In the genomic region with DNA sequence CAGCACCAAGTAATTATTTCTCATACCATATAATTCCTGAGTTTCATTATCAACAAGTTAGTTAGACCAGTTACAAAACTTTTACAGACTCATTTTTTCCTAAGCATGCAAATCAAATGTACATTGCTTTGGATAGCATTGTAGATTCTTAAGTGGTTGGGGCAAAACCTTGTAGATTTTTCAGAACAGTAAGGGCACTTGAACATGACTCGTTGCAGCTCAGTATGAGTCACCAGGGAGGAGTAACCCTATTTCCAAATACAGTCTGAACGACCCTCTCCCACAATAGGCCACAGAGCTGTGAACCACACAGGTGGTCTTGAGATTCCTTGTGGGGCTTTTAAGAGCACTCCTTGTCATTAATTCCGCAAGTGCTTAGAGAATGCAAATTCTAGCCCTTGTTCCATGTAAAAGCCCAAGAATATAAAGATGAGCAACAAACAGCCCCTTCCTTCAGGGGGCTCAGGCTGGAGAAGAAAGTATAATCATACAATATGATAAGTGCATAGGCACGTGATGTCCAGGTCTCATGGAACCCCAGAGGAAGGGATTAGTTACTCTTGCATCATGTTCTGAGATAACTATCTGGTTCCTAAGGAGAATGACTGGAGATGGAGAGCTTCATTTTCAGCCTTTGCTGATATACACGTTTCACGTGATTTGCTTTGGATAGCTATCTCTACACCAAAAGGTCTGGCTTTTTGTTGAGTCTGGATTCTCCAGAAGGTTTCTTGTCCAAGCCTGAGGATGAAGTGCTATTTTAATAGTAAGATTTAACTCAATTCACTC, we compare ENCODE assay signal across 19 cellular contexts.
DNase-seq lines count a peak whose midpoint lies in the region; ATAC-seq and TF ChIP-seq lines count a peak whose summit lies in the region.
"Had no signal": no experiment of that assay in that cellular context is flagged by ENCODE, and none has a peak within 500 bp of the region (broad histone marks: within the 10 kb centered on the region; RNA-seq: fewer than 3 reads in every experiment).

No MANE protein-coding gene starts in this region.

- no CpG with 5 or more reads among the region's 6 CpGs for WGBS in trophoblast cell (ENCODE audit: extremely low coverage, insufficient coverage, insufficient read length)

- no peak overlapping the region for H3K23ac ChIP-seq in trophoblast cell (ENCODE audit: low read length)

- no peaks in the 10 kb centered on the region for H3K9me3 Mint-ChIP-seq in WTC11
- peaks cover under 1% of the 10 kb centered on the region for H3K9me3 Mint-ChIP-seq in CD4-positive, alpha-beta T cell

- H2BK5ac ChIP-seq in trophoblast cell (ENCODE audit: low read depth, low read length, poor library complexity) = no peak overlapping the region

- intact Hi-C loops in left lung (cut with DNase I) = no loop called here
- intact Hi-C loops in CD4-positive, alpha-beta T cell (cut with DNase I, micrococcal nuclease) = no loop called here

- no peaks in the 10 kb centered on the region for H3K27me3 ChIP-seq in left lung
- no peaks in the 10 kb centered on the region for H3K27me3 ChIP-seq in trophoblast cell (ENCODE audit: insufficient read depth, low read length)
- no peaks in the 10 kb centered on the region for H3K27me3 ChIP-seq in CD4-positive, alpha-beta T cell (ENCODE audit: control insufficient read depth, insufficient read depth, low read length)
- H3K27me3 ChIP-seq: BE2C had no signal

- peaks cover 6% of the 10 kb centered on the region for H3K4me1 Mint-ChIP-seq in WTC11
- H3K4me1 Mint-ChIP-seq in CD4-positive, alpha-beta T cell (ENCODE audit: low read depth) = no peaks in the 10 kb centered on the region

- no peaks in the 10 kb centered on the region for H3K79me1 ChIP-seq in trophoblast cell (ENCODE audit: low read length)

- no peaks in the 10 kb centered on the region for H3K79me2 ChIP-seq in trophoblast cell (ENCODE audit: control insufficient read depth, insufficient read depth, low read length, poor library complexity)

- H3K27me3 Mint-ChIP-seq in WTC11 (ENCODE audit: low read depth) = no peaks in the 10 kb centered on the region; the same call in 1 of the 2 replicates
- no peaks in the 10 kb centered on the region for H3K27me3 Mint-ChIP-seq in CD4-positive, alpha-beta T cell

- no peak overlapping the region for H4K91ac ChIP-seq in trophoblast cell (ENCODE audit: low read depth, low read length)

- H3K27ac ChIP-seq in left lung (peak overlapping the region; percentile 57 to 70), trophoblast cell (ENCODE audit: low read depth, low read length) (peak overlapping the region; percentile 46)
- H3K27ac ChIP-seq in CD4-positive, alpha-beta T cell (ENCODE audit: low read depth, low read length) = no peak overlapping the region

- H3K4me3 ChIP-seq in NB4 (ENCODE audit: low read depth, low read length) (no peak overlapping the region), left lung (no peak overlapping the region), trophoblast cell (ENCODE audit: low read depth, low read length) (no peak overlapping the region)
- H3K4me3 ChIP-seq: GM12878 had no signal

- TF ChIP-seq CTCF in NB4 (IDR thresholded peaks at IDR 0.05; ENCODE audit: low read depth, low read length) (no peak), WTC11 (IDR thresholded peaks at IDR 0.05) (no peak), left lung (IDR thresholded peaks at IDR 0.05) (no peak)
- no peak for TF ChIP-seq CTCF in CD4-positive, alpha-beta T cell (IDR thresholded peaks at IDR 0.05)

- no peak overlapping the region for H3K18ac ChIP-seq in trophoblast cell (ENCODE audit: low read length)

- no peak overlapping the region for H2AFZ ChIP-seq in trophoblast cell (ENCODE audit: insufficient read depth, low read length, poor library complexity)

- H2AK5ac ChIP-seq in trophoblast cell (ENCODE audit: low read length) = no peak overlapping the region

- H3K27ac Mint-ChIP-seq in WTC11 = no peak overlapping the region
- H3K27ac Mint-ChIP-seq in CD4-positive, alpha-beta T cell = no peak overlapping the region

- H2BK120ac ChIP-seq in trophoblast cell (ENCODE audit: insufficient read depth, low read length, poor library complexity) = no peak overlapping the region

- ATAC-seq in WTC11 (peak; percentile 44), left lung (peak; percentile 78), HG02798 (IDR thresholded peaks at IDR 0.05; ENCODE audit: poor library complexity, unreplicated experiment) (no peak)
- no peak for ATAC-seq in CD4-positive, alpha-beta T cell (ENCODE audit: poor library complexity)
- ATAC-seq: GM12878, HCT116, SK-N-SH treated with all-trans-retinoic acid at 6 μM for 48 hours had no signal

- no peak overlapping the region for H3K14ac ChIP-seq in trophoblast cell (ENCODE audit: low read length)

- H3K36me3 ChIP-seq in left lung (no peaks in the 10 kb centered on the region), trophoblast cell (ENCODE audit: control insufficient read depth in 1 of 2, insufficient read depth in 2 of 2, low read length in 2 of 2) (no peaks in the 10 kb centered on the region)
- H3K36me3 ChIP-seq: BE2C had no signal

- DNase-seq in NB4 (ENCODE audit: low read depth) (peak; percentile 6), WTC11 (ENCODE audit: low spot score) (no peak), left lung (no peak), trophoblast cell (no peak)
- DNase-seq in activated CD8-positive, alpha-beta memory T cell treated with anti-CD3 and anti-CD28 coated beads for 24 hours = no peak
- DNase-seq in CD4-positive, alpha-beta T cell = no peak
- DNase-seq in activated naive CD4-positive, alpha-beta T cell treated with anti-CD3 and anti-CD28 coated beads, Interleukin-2, amount 50 U/mL, for 16 hours = no peak
- DNase-seq: BE2C, DMS79 treated with DMSO at 0.1 percent for 48 hours, GOT3, NCI-H1105 treated with DMSO at 0.1 percent for 48 hours, NCI-H1694, NCI-H2081, NCI-H446 treated with DMSO at 0.1 percent for 48 hours had no signal

- no peaks in the 10 kb centered on the region for H3K4me1 ChIP-seq in left lung
- H3K4me1 ChIP-seq in trophoblast cell (ENCODE audit: control insufficient read depth in 1 of 2, insufficient read depth in 2 of 2, low read length in 2 of 2) = peaks cover 0 to 3% of the 10 kb centered on the region in 2 experiments
- H3K4me1 ChIP-seq: BE2C had no signal

- H2BK12ac ChIP-seq in trophoblast cell (ENCODE audit: low read length) = no peak overlapping the region

- no peak overlapping the region for H3K4ac ChIP-seq in trophoblast cell (ENCODE audit: low read depth, low read length)

- H3K9ac ChIP-seq in trophoblast cell (ENCODE audit: low read length) = no peak overlapping the region

- CTCF ChIA-PET in WTC11 (lab: Charles Lee) = no interaction called here
- CTCF ChIA-PET in CD4-positive, alpha-beta T cell (lab: Charles Lee) = no interaction called here

- no peak overlapping the region for H3K4me2 ChIP-seq in trophoblast cell (ENCODE audit: low read length)

- TF ChIP-seq POLR2A in NB4 (IDR thresholded peaks at IDR 0.05; ENCODE audit: extremely low read depth, insufficient read length) = no peak

- no peak overlapping the region for H3K4me3 Mint-ChIP-seq in WTC11
- H3K4me3 Mint-ChIP-seq in CD4-positive, alpha-beta T cell = no peak overlapping the region
- H3K4me3 Mint-ChIP-seq: IgD-negative memory B cell had no signal

- POLR2A ChIA-PET in WTC11 (lab: Charles Lee) = no interaction called here
- POLR2A ChIA-PET in CD4-positive, alpha-beta T cell (lab: Charles Lee) = no interaction called here

- no peak overlapping the region for H4K12ac ChIP-seq in trophoblast cell (ENCODE audit: low read depth, low read length)

- no peaks in the 10 kb centered on the region for H3K9me3 ChIP-seq in left lung
- no peaks in the 10 kb centered on the region for H3K9me3 ChIP-seq in trophoblast cell (ENCODE audit: insufficient read depth, low read depth, low read length)
- no peaks in the 10 kb centered on the region for H3K9me3 ChIP-seq in CD4-positive, alpha-beta T cell (ENCODE audit: control insufficient read depth, low read length)
- H3K9me3 ChIP-seq: BE2C had no signal

- H3K36me3 Mint-ChIP-seq in WTC11 = no peaks in the 10 kb centered on the region
- no peaks in the 10 kb centered on the region for H3K36me3 Mint-ChIP-seq in CD4-positive, alpha-beta T cell (ENCODE audit: low read depth)
- H3K36me3 Mint-ChIP-seq: IgD-negative memory B cell had no signal

- H4K8ac ChIP-seq in trophoblast cell (ENCODE audit: low read depth, low read length) = no peak overlapping the region

TF ChIP-seq in WTC11, 78 proteins besides CTCF, POLR2A, EP300 and RAD21 (continues in another document):
- TF ChIP-seq ZNF512 (CRISPR knock-in tag; IDR thresholded peaks at IDR 0.05; ENCODE audit: borderline replicate concordance) = no peak
- no peak for TF ChIP-seq ZBTB43 (CRISPR knock-in tag; IDR thresholded peaks at IDR 0.05)
- TF ChIP-seq ATF3 (CRISPR knock-in tag; conservative IDR thresholded peaks at IDR 0.05) = no peak
- no peak for TF ChIP-seq JUN (CRISPR knock-in tag; IDR thresholded peaks at IDR 0.05)
- TF ChIP-seq ZBTB21 (CRISPR knock-in tag; IDR thresholded peaks at IDR 0.05; ENCODE audit: borderline replicate concordance) = no peak

Comparison
In these comparisons a context has a peak if more than half of its experiments do, and no peak if none do; other contexts are left out.
1. ATAC-seq: peak in WTC11 (single experiment) and left lung (single experiment); none in HG02798 (single experiment) and CD4-positive, alpha-beta T cell (single experiment).